13 cellular contexts compared by ENCODE assay signal in the genomic region with DNA sequence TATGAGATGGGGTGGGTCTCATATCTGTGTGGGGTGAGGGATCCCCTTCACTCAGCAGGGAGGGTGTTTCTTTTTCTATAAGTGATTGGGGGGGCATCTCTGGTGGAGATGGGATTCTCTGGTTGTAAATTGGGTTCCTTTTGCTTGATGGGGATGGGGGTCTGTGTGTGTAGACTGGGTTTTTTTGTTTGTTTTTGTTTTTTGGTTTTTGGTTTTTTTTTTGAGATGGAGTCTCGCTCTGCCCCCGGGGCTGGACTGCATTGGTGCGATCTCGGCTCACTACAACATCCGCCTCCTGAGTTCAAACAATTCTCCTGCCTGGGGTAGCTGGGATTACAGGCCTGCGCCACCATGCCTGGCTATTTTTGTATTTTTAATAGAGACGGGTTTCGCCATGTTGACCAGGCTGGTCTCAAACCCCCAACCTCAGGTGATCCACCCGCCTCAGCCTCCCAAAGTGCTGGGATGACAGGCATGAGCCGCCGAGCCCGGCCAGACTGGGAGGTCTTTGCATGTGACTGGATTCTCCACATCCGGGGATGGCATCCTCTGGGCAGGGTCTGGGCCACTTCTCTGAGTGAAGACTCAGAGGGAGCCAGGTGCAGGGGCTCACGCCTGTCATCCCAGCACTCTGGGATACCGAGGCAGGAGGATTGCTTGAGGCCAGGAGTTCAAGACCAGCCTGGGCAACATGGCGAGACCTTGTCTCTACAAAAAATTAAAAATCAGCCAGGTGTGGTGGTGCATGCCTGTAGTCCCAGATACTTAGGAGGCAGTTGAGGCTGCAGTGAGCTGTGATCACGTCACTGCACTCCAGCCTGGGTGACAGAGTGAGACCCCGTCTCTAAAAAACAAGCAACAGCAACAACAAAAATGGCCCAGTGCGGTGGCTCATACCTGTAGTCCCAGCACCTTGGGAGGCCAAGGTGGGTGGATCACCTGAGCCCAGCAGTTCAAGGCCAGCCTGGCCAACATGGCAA. TPM values are rescaled to one million over a fixed set of nuclear protein-coding genes. Genes with fewer than 3 reads are reported as not detected.
A peak's percentile ranks its signal among the peaks of the same experiment; 100 is the strongest.
DNase-seq lines count a peak whose midpoint lies in the region; ATAC-seq, FAIRE-seq and TF ChIP-seq lines count a peak whose summit lies in the region.
"Had no signal": no experiment of that assay in that cellular context is flagged by ENCODE, and none has a peak within 500 bp of the region (broad histone marks: within the 10 kb centered on the region; RNA-seq: fewer than 3 reads in every experiment).

No MANE protein-coding gene starts in this region.

- H3K4me3 Mint-ChIP-seq in effector memory CD8-positive, alpha-beta T cell, result peak overlapping the region; percentile 90

- H3K9me3 Mint-ChIP-seq in effector memory CD8-positive, alpha-beta T cell, result no peaks in the 10 kb centered on the region

- H3K18ac ChIP-seq in neuronal stem cell (ENCODE audit: low read length), result peak overlapping the region; percentile 99

- WGBS in neuronal stem cell (ENCODE audit: extremely low coverage in 2 of 2, insufficient read length in 2 of 2, insufficient replicate concordance in 1 of 2), 2 donors, result no CpG with 5 or more reads among the region's 19 CpGs

- H3K4me3 ChIP-seq in GM12864 (ENCODE audit: low read depth, low read length) (peak overlapping the region; percentile 64), OCI-LY3 (ENCODE audit: low read length) (peak overlapping the region; percentile 82), neuronal stem cell (ENCODE audit: low read length in 2 of 2) (no peak overlapping the region), tibial artery (no peak overlapping the region)

- H3K9me3 ChIP-seq in OCI-LY3 (ENCODE audit: insufficient read depth, low read length) (no peaks in the 10 kb centered on the region), neuronal stem cell (replicated peaks in 1 of 2; ENCODE audit: control insufficient read depth in 2 of 2, insufficient read depth in 1 of 2, low read depth in 1 of 2, low read length in 2 of 2) (no peaks in the 10 kb centered on the region), tibial artery (no peaks in the 10 kb centered on the region)
- H3K9me3 ChIP-seq: gastroesophageal sphincter, HAP-1 had no signal

- ATAC-seq in effector memory CD8-positive, alpha-beta T cell (replicated peaks), result no peak
- ATAC-seq: gastroesophageal sphincter, Panc1 had no signal

- H3K36me3 Mint-ChIP-seq in effector memory CD8-positive, alpha-beta T cell (ENCODE audit: insufficient read depth), result peaks cover 6% of the 10 kb centered on the region

- H3K36me3 ChIP-seq in OCI-LY3 (replicated peaks; ENCODE audit: low read depth, low read length) (peaks cover 11% of the 10 kb centered on the region), neuronal stem cell (replicated peaks in 1 of 2; ENCODE audit: control insufficient read depth in 2 of 2, insufficient read depth in 2 of 2, low read length in 2 of 2) (no peaks in the 10 kb centered on the region), tibial artery (no peaks in the 10 kb centered on the region)
- H3K36me3 ChIP-seq: gastroesophageal sphincter, HAP-1 had no signal

- H3K79me2 ChIP-seq in OCI-LY3 (ENCODE audit: low read length), result no peaks in the 10 kb centered on the region

- FAIRE-seq in GM12892 (lab: Jason Lieb, UNC), result no peak

- H4K8ac ChIP-seq in neuronal stem cell (ENCODE audit: low read depth, low read length), result no peak overlapping the region

- H3K27ac Mint-ChIP-seq in effector memory CD8-positive, alpha-beta T cell, result peak overlapping the region in 1 of 2 donors; percentile 53

- H4K91ac ChIP-seq in neuronal stem cell (ENCODE audit: low read depth, low read length, poor library complexity), result no peak overlapping the region

- no peaks in the 10 kb centered on the region for H3K79me1 ChIP-seq in neuronal stem cell (ENCODE audit: low read depth, low read length)

- H3K9ac ChIP-seq in OCI-LY3 (ENCODE audit: low read length) (peak overlapping the region; percentile 98), neuronal stem cell (ENCODE audit: low read depth, low read length, poor library complexity) (no peak overlapping the region)

- no peak overlapping the region for H3K23ac ChIP-seq in neuronal stem cell (ENCODE audit: low read depth, low read length, poor library complexity)

- peak overlapping the region; percentile 40 for H2AK5ac ChIP-seq in neuronal stem cell (ENCODE audit: low read depth, low read length)

- TF ChIP-seq CTCF in GM12864 (IDR thresholded peaks at IDR 0.05; ENCODE audit: low read depth, low read length, missing control alignments), result no peak
- no peak for TF ChIP-seq CTCF in OCI-LY3 (IDR thresholded peaks at IDR 0.05; ENCODE audit: low read depth, low read length)
- no peak for TF ChIP-seq CTCF in tibial artery (IDR thresholded peaks at IDR 0.05)

- no peak overlapping the region for H3K14ac ChIP-seq in neuronal stem cell (ENCODE audit: low read length)

- H2AFZ ChIP-seq in OCI-LY3 (ENCODE audit: low read depth, low read length) (peak overlapping the region; percentile 35; the same call in 1 of the 2 replicates), neuronal stem cell (ENCODE audit: low read length) (peak overlapping the region; percentile 90)

- H3K4me1 ChIP-seq in OCI-LY3 (ENCODE audit: low read length) (peaks cover 48% of the 10 kb centered on the region), neuronal stem cell (ENCODE audit: control insufficient read depth in 2 of 2, insufficient read depth in 1 of 2, low read depth in 1 of 2, low read length in 2 of 2) (peaks cover 13 to 19% of the 10 kb centered on the region in 2 donors), tibial artery (peaks cover 5 to 16% (median 15%) of the 10 kb centered on the region in 4 donors)

- no peak overlapping the region for H2BK12ac ChIP-seq in neuronal stem cell (ENCODE audit: low read length)

- H3K4me2 ChIP-seq in OCI-LY3 (ENCODE audit: low read length) (peak overlapping the region; percentile 100), neuronal stem cell (ENCODE audit: insufficient read depth, low read length, poor library complexity, severe bottlenecking) (no peak overlapping the region)

- peaks cover 17% of the 10 kb centered on the region; the same call in 1 of the 2 replicates for H3K27me3 ChIP-seq in OCI-LY3 (ENCODE audit: low read depth, low read length)
- peaks cover 0 to 53% (median 20%) of the 10 kb centered on the region in 3 experiments for H3K27me3 ChIP-seq in neuronal stem cell (ENCODE audit: control insufficient read depth in 3 of 3, insufficient read depth in 3 of 3, low read depth in 1 of 3, low read length in 3 of 3)
- peaks cover 5 to 81% of the 10 kb centered on the region in 2 donors for H3K27me3 ChIP-seq in tibial artery

- no peak overlapping the region for H2BK5ac ChIP-seq in neuronal stem cell (ENCODE audit: low read length)

- H3K27ac ChIP-seq in OCI-LY3 (ENCODE audit: low read length) (peak overlapping the region; percentile 90), neuronal stem cell (replicated peaks; ENCODE audit: low read length) (no peak overlapping the region), tibial artery (no peak overlapping the region)

- peak overlapping the region; percentile 98 for H2BK15ac ChIP-seq in neuronal stem cell (ENCODE audit: low read length)

- peaks cover 8 to 80% of the 10 kb centered on the region in 2 donors for H3K27me3 Mint-ChIP-seq in effector memory CD8-positive, alpha-beta T cell

- H3K4me1 Mint-ChIP-seq in effector memory CD8-positive, alpha-beta T cell (ENCODE audit: low read depth in 2 of 2), result peaks cover 11 to 16% of the 10 kb centered on the region in 2 donors

- H4K20me1 ChIP-seq in OCI-LY3 (ENCODE audit: insufficient read depth, low read length), result peaks cover 8% of the 10 kb centered on the region

- DNase-seq in GM12864 (ENCODE audit: low read depth) (no peak), neuronal stem cell (ENCODE audit: low spot score) (no peak), GM12892 (ENCODE audit: insufficient read length) (no peak), Kasumi-1 (lab: John Stamatoyannopoulos, UW) (no peak), tibial artery (no peak)
- no peak for DNase-seq in effector memory CD8-positive, alpha-beta T cell
- DNase-seq: anterior cingulate cortex, NCI-H1092 had no signal

- H2BK120ac ChIP-seq in neuronal stem cell (ENCODE audit: low read depth, low read length), result peak overlapping the region; percentile 99

- intact Hi-C loops in tibial artery (cut with DNase I; ENCODE audit: low total_unique reads), result no loop called here

- no peak for TF ChIP-seq POLR2A in GM12892 (IDR thresholded peaks at IDR 0.05; ENCODE audit: low read depth, low read length)

- H3K4ac ChIP-seq in neuronal stem cell (ENCODE audit: low read length), result no peak overlapping the region

RNA-seq across cellular contexts. Expression of gene MYBPC2, which starts 0.8 kb away (rescaled TPM):
- 1.0 TPM for polyA plus RNA-seq in neuronal stem cell (2013, experiment 1 of 2)
- 1.2 TPM for polyA plus RNA-seq in neuronal stem cell (2013, experiment 2 of 2)
- 1.2 TPM for polyA plus RNA-seq in GM12892 (2012; ENCODE audit: missing spikeins)
- polyA plus RNA-seq: neural cell had no signal

RNA-seq across cellular contexts. Expression of gene SPIB, which starts 14.8 kb away (rescaled TPM):
- 0.08 TPM for polyA plus RNA-seq in neuronal stem cell (2013, experiment 1 of 2)
- polyA plus RNA-seq in neuronal stem cell (2013, experiment 2 of 2), result 0.17 TPM
- polyA plus RNA-seq in GM12892 (2012; ENCODE audit: missing spikeins), result 38.2 TPM
- polyA plus RNA-seq: neural cell had no signal

RNA-seq across cellular contexts. Expression of gene EMC10, which starts 42.8 kb away (rescaled TPM):
- 57.0 TPM for polyA plus RNA-seq in neuronal stem cell (2013, experiment 1 of 2)
- 55.4 TPM for polyA plus RNA-seq in neuronal stem cell (2013, experiment 2 of 2)
- polyA plus RNA-seq in GM12892 (2012; ENCODE audit: missing spikeins), result 15.9 TPM

RNA-seq across cellular contexts. Expression of gene GARIN5A, which starts 43.2 kb away (rescaled TPM):
- 9.4 TPM for polyA plus RNA-seq in neuronal stem cell (2013, experiment 1 of 2)
- polyA plus RNA-seq in neuronal stem cell (2013, experiment 2 of 2), result 8.0 TPM
- polyA plus RNA-seq in GM12892 (2012; ENCODE audit: missing spikeins), result 0.70 TPM

RNA-seq across cellular contexts. Expression of gene POLD1, which starts 49.3 kb away (rescaled TPM):
- polyA plus RNA-seq in neuronal stem cell (2013, experiment 1 of 2), result 60.2 TPM
- 61.7 TPM for polyA plus RNA-seq in neuronal stem cell (2013, experiment 2 of 2)
- polyA plus RNA-seq in GM12892 (2012; ENCODE audit: missing spikeins), result 28.7 TPM

Comparison
In these comparisons a context has a peak if more than half of its experiments do, and no peak if none do; other contexts are left out.
1. H3K4me3 ChIP-seq: peak in GM12864 (single experiment) and OCI-LY3 (single experiment); none in neuronal stem cell (0 of 2) and tibial artery (0 of 2).